23 cellular contexts compared by ENCODE assay signal in genomic region chr10:99041468-99041867, GRCh38.
"Had no signal": no experiment of that assay in that cellular context is flagged by ENCODE, and none has a peak within 500 bp of the region (broad histone marks: within the 10 kb centered on the region; RNA-seq: fewer than 3 reads in every experiment).

No MANE protein-coding gene starts in this region.

- H3K4me3 ChIP-seq: MG63, Peyer's patch, SJCRH30 had no signal

- H3K4me1 ChIP-seq: Peyer's patch, SJCRH30 had no signal

- DNase-seq: Karpas-422, KG1, MG63, NCI-H1092, NCI-H1105 treated with DMSO at 0.1 percent for 48 hours, NCI-H1417 treated with DMSO at 0.1 percent for 48 hours, NCI-H146, NCI-H1694 treated with DMSO at 0.1 percent for 48 hours, NCI-H1930, NCI-H2081, NCI-H2107, NCI-H226, NCI-H446, NCI-H510A, NCI-H524 treated with DMSO at 0.1 percent for 48 hours, NCI-H69, NCI-H774, PC-3, Peyer's patch, SHP77 treated with DMSO at 0.1 percent for 48 hours had no signal

- ATAC-seq: PC-3, Right ventricle myocardium inferior, SK-N-SH treated with all-trans-retinoic acid at 6 μM for 48 hours had no signal

- H3K27ac ChIP-seq: Peyer's patch, SJCRH30 had no signal

- H3K27me3 ChIP-seq: MG63, Peyer's patch, SJCRH30 had no signal

- H3K36me3 ChIP-seq: MG63, Peyer's patch, SJCRH30 had no signal
